Comparison of ENCODE assay signal across 9 cellular contexts in the genomic region with DNA sequence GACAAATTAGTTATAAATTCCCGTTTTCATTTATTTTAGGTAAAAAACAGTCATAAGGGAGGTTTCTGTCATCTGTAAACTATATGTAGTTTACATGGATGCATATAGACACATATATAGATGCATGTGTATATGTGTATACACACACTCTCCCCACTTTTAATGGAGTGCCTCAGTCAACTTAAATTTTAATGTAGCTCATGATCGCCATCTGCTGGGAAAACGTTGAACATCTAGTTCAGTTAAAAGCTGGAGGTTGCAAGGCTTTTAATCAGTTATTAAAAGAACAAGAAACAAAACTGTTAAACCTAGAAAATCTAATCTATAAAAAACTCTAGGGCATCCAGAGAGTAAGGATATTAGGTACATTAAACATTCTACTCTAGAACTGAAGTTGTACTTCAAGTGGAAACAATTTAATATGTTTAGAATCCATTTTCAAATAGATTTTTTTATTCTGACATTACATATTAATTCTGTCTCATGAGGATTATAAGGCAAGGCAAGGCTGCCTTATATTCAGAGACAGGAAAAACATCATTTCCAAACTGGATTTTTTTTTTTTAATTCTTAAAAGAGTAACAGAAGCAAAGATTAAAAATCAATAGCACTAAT.
A peak's percentile ranks its signal among the peaks of the same experiment; 100 is the strongest.
DNase-seq lines count a peak whose midpoint lies in the region; ATAC-seq and TF ChIP-seq lines count a peak whose summit lies in the region.
"Had no signal": no experiment of that assay in that cellular context is flagged by ENCODE, and none has a peak within 500 bp of the region (broad histone marks: within the 10 kb centered on the region; RNA-seq: fewer than 3 reads in every experiment).

No MANE protein-coding gene starts in this region.

- H3K9me3 Mint-ChIP-seq in brain = no peaks in the 10 kb centered on the region

- peak; percentile 61 for TF ChIP-seq CTCF in GM10248 (IDR thresholded peaks at IDR 0.05; ENCODE audit: control extremely low read depth, extremely low read depth, low read depth, missing control alignments)
- TF ChIP-seq CTCF in RWPE1 (conservative IDR thresholded peaks at IDR 0.05; ENCODE audit: low read depth) = peak; percentile 64
- TF ChIP-seq CTCF in brain (conservative IDR thresholded peaks at IDR 0.05) = peak; percentile 86 to 93
- peak; percentile 38 for TF ChIP-seq CTCF in kidney epithelial cell (IDR thresholded peaks at IDR 0.05; ENCODE audit: insufficient read depth, low read length, poor library complexity, severe bottlenecking)

- intact Hi-C loops in aorta (cut with DNase I) = loop anchor here (2.0 to 5.0 kb wide), 3 partner anchors 149 to 239 kb away; no protein-coding TSS in a partner anchor

- H3K4me3 Mint-ChIP-seq in brain = no peak overlapping the region

- H3K4me3 ChIP-seq in kidney epithelial cell (ENCODE audit: low read depth, low read length) (no peak overlapping the region), aorta (ENCODE audit: low read length in 2 of 2) (no peak overlapping the region)
- H3K4me3 ChIP-seq: skin epidermis had no signal

- H3K4me1 ChIP-seq in aorta (ENCODE audit: control insufficient read depth in 1 of 2, insufficient read depth in 2 of 2, low read length in 2 of 2) = no peaks in the 10 kb centered on the region

- H3K27me3 ChIP-seq in kidney epithelial cell (ENCODE audit: control insufficient read depth, insufficient read depth, low read length) (no peaks in the 10 kb centered on the region), aorta (ENCODE audit: control insufficient read depth in 1 of 2, insufficient read depth in 2 of 2, low read length in 1 of 2) (no peaks in the 10 kb centered on the region)

- H3K9me3 ChIP-seq in aorta (ENCODE audit: control insufficient read depth, low read length) = no peaks in the 10 kb centered on the region

- H3K27ac ChIP-seq in RWPE1 = no peak overlapping the region
- H3K27ac ChIP-seq in aorta (ENCODE audit: low read depth in 1 of 2, low read length in 2 of 2) = no peak overlapping the region
- H3K27ac ChIP-seq: skin epidermis had no signal

- POLR2A ChIA-PET in GM10248 (lab: Yijun Ruan, JAX) (no interaction called here), RWPE1 (lab: Yijun Ruan, JAX; ENCODE audit: low non-redundant PET) (no interaction called here)

- ATAC-seq in aorta (ENCODE audit: low FRiP score) = no peak

- no peak overlapping the region for H3K27ac Mint-ChIP-seq in brain

- CTCF ChIA-PET in GM10248 (lab: Yijun Ruan, JAX) (interaction anchor here (0.9 to 7.5 kb wide), 44 partner anchors 9 to 1240 kb away, joined by 3 to 119 read pairs (median 4); no protein-coding TSS in a partner anchor), RWPE1 (lab: Yijun Ruan, JAX) (interaction anchor here (0.6 to 1.4 kb wide), 8 partner anchors 26 to 446 kb away, joined by 3 to 14 read pairs (median 4); no protein-coding TSS in a partner anchor)

- 10 to 13% methylated on average over 3 of the region's 3 CpGs for WGBS in aorta, 2 donors

- no peaks in the 10 kb centered on the region for H3K36me3 Mint-ChIP-seq in brain

- H3K27me3 Mint-ChIP-seq in brain = no peaks in the 10 kb centered on the region

- H3K4me1 Mint-ChIP-seq in brain = peaks cover 5% of the 10 kb centered on the region

- DNase-seq in AG08395 (ENCODE audit: low spot score) (peak; percentile 58), GM10248 (ENCODE audit: extremely low spot score) (peak; percentile 23), HK-2 (ENCODE audit: unreplicated experiment) (peak; percentile 43), RWPE1 (ENCODE audit: low spot score) (peak; percentile 26), kidney epithelial cell (ENCODE audit: low read depth) (no peak), aorta (no peak)
- DNase-seq in stimulated activated CD4-positive, alpha-beta T cell treated with anti-CD3 and anti-CD28 coated beads, Interleukin-4, amount 100 ng/mL, for 48 hours (ENCODE audit: low read depth in 2 of 2) = peak; percentile 17 to 39

- no peaks in the 10 kb centered on the region for H3K36me3 ChIP-seq in kidney epithelial cell (ENCODE audit: control insufficient read depth, insufficient read depth, low read length)
- no peaks in the 10 kb centered on the region for H3K36me3 ChIP-seq in aorta (ENCODE audit: control insufficient read depth in 1 of 2, insufficient read depth in 2 of 2, low read length in 1 of 2)

Comparison
In these comparisons a context has a peak if more than half of its experiments do, and no peak if none do; other contexts are left out.
1. DNase-seq: peak in AG08395 (single experiment), GM10248 (single experiment), HK-2 (single experiment), RWPE1 (single experiment) and stimulated activated CD4-positive, alpha-beta T cell treated with anti-CD3 and anti-CD28 coated beads, Interleukin-4, amount 100 ng/mL, for 48 hours (2 of 2); none in kidney epithelial cell (single experiment) and aorta (0 of 2).
2. CTCF ChIP-seq: peak in every context shown above with its lines; median percentile 90 in brain; 64 in RWPE1; 61 in GM10248; 38 in kidney epithelial cell.